Comparison of ENCODE assay signal across 8 cellular contexts in genomic region chr9:5437254-5438216, GRCh38. TPM values are rescaled to one million over a fixed set of nuclear protein-coding genes. Genes with fewer than 3 reads are reported as not detected.
A peak's percentile ranks its signal among the peaks of the same experiment; 100 is the strongest.
DNase-seq lines count a peak whose midpoint lies in the region; ATAC-seq and TF ChIP-seq lines count a peak whose summit lies in the region.

Gene PLGRKT, minus strand, starts transcription at chr9:5437925. Its CDS starts 5,948 bp downstream, at chr9:5431977.

- H3K27ac ChIP-seq in suprapubic skin = peak within 1 kb of the TSS; percentile 96

- peak within 1 kb of the TSS; percentile 67 for H3K4me3 ChIP-seq in suprapubic skin

- peak; percentile 37 for TF ChIP-seq CTCF in GM10266 (IDR thresholded peaks at IDR 0.05; ENCODE audit: control insufficient read depth, insufficient read depth, low read depth, missing control alignments)
- no peak for TF ChIP-seq CTCF in suprapubic skin (IDR thresholded peaks at IDR 0.05)

- WGBS in suprapubic skin = 0% methylated on average over 38 of the region's 55 CpGs

- DNase-seq in GM10266 (ENCODE audit: extremely low spot score) = peak; percentile 92
- DNase-seq in NCI-H1092 (lab: John Stamatoyannopoulos, UW) = peak; percentile 94
- DNase-seq in SKM-1 (lab: John Stamatoyannopoulos, UW; ENCODE audit: unreplicated experiment) = peak; percentile 87
- peak; percentile 87 to 93 for DNase-seq in activated naive CD4-positive, alpha-beta T cell treated with anti-CD3 and anti-CD28 coated beads, Interleukin-2, amount 50 U/mL, for 72 hours (ENCODE audit: low spot score in 2 of 2)
- peak; percentile 97 for DNase-seq in globus pallidus (ENCODE audit: low spot score)
- peak; percentile 75 to 98 (median 94) for DNase-seq in nucleus accumbens (lab: John Stamatoyannopoulos, UW)
- DNase-seq in suprapubic skin (ENCODE audit: low spot score in 2 of 2) = peak; percentile 96 to 97

- H3K27me3 ChIP-seq in suprapubic skin = no peaks in the 10 kb centered on the region

- peaks cover 19% of the 10 kb centered on the region for H3K4me1 ChIP-seq in suprapubic skin

- peak within 1 kb of the TSS; percentile 98 to 99 for H3K27ac Mint-ChIP-seq in activated naive CD4-positive, alpha-beta T cell treated with anti-CD3 and anti-CD28 coated beads, Interleukin-2, amount 50 U/mL, for 72 hours

- peak; percentile 87 for ATAC-seq in HG02588 (IDR thresholded peaks at IDR 0.05; ENCODE audit: unreplicated experiment)
- ATAC-seq in activated naive CD4-positive, alpha-beta T cell treated with anti-CD3 and anti-CD28 coated beads, Interleukin-2, amount 50 U/mL, for 72 hours = peak; percentile 86 to 93

- no peaks in the 10 kb centered on the region for H3K9me3 ChIP-seq in suprapubic skin

- H3K9me3 Mint-ChIP-seq in activated naive CD4-positive, alpha-beta T cell treated with anti-CD3 and anti-CD28 coated beads, Interleukin-2, amount 50 U/mL, for 72 hours = peaks cover 0 to 3% of the 10 kb centered on the region in 2 donors

- H3K36me3 Mint-ChIP-seq in activated naive CD4-positive, alpha-beta T cell treated with anti-CD3 and anti-CD28 coated beads, Interleukin-2, amount 50 U/mL, for 72 hours = peaks cover 37 to 49% of the 10 kb centered on the region in 2 donors

- TF ChIP-seq POLR2A in suprapubic skin (IDR thresholded peaks at IDR 0.05) = peak; percentile 47 to 88

- peaks cover 18% of the 10 kb centered on the region for H3K36me3 ChIP-seq in suprapubic skin

- no peak for TF ChIP-seq EP300 in suprapubic skin (IDR thresholded peaks at IDR 0.05)

RNA-seq across cellular contexts. Expression of gene PLGRKT, which starts in this region (rescaled TPM):
- total RNA-seq in activated naive CD4-positive, alpha-beta T cell treated with anti-CD3 and anti-CD28 coated beads, Interleukin-2, amount 50 U/mL, for 72 hours = 10 to 100 TPM; 30.3 to 48.5 TPM
- total RNA-seq in suprapubic skin = 10 to 100 TPM in 3 of 4 donors, 1 to 10 TPM in 1; 6.9 to 18.5 (median 13.4) TPM

Comparison
In these comparisons a context has a peak if more than half of its experiments do, and no peak if none do; other contexts are left out.
1. Peak in every context shown above with its lines: DNase-seq, ATAC-seq, H3K4me3 ChIP-seq and H3K27ac ChIP-seq.